ENCODE assay signal across 8 cellular contexts in the genomic region with DNA sequence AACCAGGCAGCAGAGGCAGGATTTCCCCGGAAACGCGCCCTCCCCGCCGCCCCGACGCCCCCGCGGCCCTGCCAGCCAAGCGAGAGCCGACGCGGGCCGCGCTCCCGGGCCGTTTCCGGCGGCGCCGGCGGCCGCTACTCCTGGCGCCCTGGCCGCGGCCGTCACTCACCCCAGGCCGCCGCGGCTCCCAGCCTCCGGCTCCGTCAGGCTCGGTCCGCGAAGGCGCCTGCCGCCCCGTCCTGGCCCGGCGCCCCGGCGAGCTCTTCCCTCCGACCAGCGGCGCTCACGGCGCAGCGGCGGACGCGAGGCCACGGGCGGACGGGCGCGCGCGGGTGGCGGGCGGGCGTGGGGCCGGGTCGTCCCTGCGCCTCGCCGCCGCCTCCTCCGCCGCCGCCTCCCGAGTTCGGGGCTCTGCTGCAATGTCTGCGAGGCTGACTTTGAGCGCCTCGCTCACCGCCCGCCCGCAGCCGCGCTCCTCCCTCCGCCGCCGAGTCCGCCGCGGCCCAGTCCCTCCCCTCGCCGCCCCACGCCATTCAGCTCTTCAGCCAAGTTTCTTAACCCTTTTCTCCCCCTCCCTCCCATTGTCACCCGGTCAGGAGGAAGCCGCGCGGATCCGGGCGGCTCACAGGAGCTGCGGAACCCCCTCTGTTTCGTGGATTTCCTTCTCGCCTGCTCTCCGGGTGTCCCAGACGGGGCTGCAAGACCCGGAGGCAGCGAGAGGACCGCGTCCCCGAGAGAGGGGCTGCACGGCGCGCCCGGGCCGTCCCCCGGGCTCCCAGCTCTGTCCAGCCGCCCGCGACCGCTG. TPM values are rescaled to one million over a fixed set of nuclear protein-coding genes. Genes with fewer than 3 reads are reported as not detected.
DNase-seq lines count a peak whose midpoint lies in the region; ATAC-seq and TF ChIP-seq lines count a peak whose summit lies in the region.

A gene with protein sequence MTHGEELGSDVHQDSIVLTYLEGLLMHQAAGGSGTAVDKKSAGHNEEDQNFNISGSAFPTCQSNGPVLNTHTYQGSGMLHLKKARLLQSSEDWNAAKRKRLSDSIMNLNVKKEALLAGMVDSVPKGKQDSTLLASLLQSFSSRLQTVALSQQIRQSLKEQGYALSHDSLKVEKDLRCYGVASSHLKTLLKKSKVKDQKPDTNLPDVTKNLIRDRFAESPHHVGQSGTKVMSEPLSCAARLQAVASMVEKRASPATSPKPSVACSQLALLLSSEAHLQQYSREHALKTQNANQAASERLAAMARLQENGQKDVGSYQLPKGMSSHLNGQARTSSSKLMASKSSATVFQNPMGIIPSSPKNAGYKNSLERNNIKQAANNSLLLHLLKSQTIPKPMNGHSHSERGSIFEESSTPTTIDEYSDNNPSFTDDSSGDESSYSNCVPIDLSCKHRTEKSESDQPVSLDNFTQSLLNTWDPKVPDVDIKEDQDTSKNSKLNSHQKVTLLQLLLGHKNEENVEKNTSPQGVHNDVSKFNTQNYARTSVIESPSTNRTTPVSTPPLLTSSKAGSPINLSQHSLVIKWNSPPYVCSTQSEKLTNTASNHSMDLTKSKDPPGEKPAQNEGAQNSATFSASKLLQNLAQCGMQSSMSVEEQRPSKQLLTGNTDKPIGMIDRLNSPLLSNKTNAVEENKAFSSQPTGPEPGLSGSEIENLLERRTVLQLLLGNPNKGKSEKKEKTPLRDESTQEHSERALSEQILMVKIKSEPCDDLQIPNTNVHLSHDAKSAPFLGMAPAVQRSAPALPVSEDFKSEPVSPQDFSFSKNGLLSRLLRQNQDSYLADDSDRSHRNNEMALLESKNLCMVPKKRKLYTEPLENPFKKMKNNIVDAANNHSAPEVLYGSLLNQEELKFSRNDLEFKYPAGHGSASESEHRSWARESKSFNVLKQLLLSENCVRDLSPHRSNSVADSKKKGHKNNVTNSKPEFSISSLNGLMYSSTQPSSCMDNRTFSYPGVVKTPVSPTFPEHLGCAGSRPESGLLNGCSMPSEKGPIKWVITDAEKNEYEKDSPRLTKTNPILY (N-terminal part only) (minus strand): TSS at position 425 of the 805 bp plus-strand sequence. CDS start 96,808 bp downstream, outside the sequence.

- H3K4me2 ChIP-seq in PC-9: peak within 1 kb of the TSS; percentile 90

- no peak for TF ChIP-seq CTCF in BJ (IDR thresholded peaks at IDR 0.05; ENCODE audit: insufficient read depth, low read depth, low read length)
- TF ChIP-seq CTCF in PC-9 (conservative IDR thresholded peaks at IDR 0.05): no peak

- H3K27me3 ChIP-seq in BJ (ENCODE audit: control insufficient read depth, insufficient read depth, low read length): no peaks in the 10 kb centered on the region
- no peaks in the 10 kb centered on the region for H3K27me3 ChIP-seq in PC-9 (ENCODE audit: insufficient read depth, low read depth)
- H3K27me3 ChIP-seq in muscle layer of duodenum (ENCODE audit: low read depth, low read length): no peaks in the 10 kb centered on the region

- intact Hi-C loops in PC-9 (cut with micrococcal nuclease; ENCODE audit: unreplicated experiment): loop anchor here (1.0 to 5.0 kb wide), 6 partner anchors 107 to 419 kb away; no protein-coding TSS in a partner anchor

- H3K4me3 ChIP-seq in BJ (ENCODE audit: low read depth, low read length) (peak within 1 kb of the TSS; percentile 65), PC-9 (peak within 1 kb of the TSS; percentile 86), muscle layer of duodenum (ENCODE audit: low read depth in 1 of 2, low read length in 2 of 2) (peak within 1 kb of the TSS; percentile 90 to 97)

- BruUV-seq in PC-9 (replicated peaks; lab: Mats Ljungman, UMichigan): no TSS peak

- H3K4me1 Mint-ChIP-seq in activated T-cell treated with anti-CD3 and anti-CD28 coated beads, Interleukin-2, amount 50 U/mL, for 72 hours (ENCODE audit: low read depth): peaks cover 50% of the 10 kb centered on the region

- ATAC-seq in GM19372 (IDR thresholded peaks at IDR 0.05; ENCODE audit: low read depth, unreplicated experiment): peak; percentile 78
- peak; percentile 83 for ATAC-seq in HG03521 (IDR thresholded peaks at IDR 0.05; ENCODE audit: unreplicated experiment)
- ATAC-seq in activated T-cell treated with anti-CD3 and anti-CD28 coated beads, Interleukin-2, amount 50 U/mL, for 72 hours (replicated peaks in 1 of 2): peak; percentile 88
- ATAC-seq in esophagus mucosa: peak; percentile 90

- peak within 1 kb of the TSS; percentile 96 for H3K27ac Mint-ChIP-seq in activated T-cell treated with anti-CD3 and anti-CD28 coated beads, Interleukin-2, amount 50 U/mL, for 72 hours

- H3K36me3 ChIP-seq in BJ (ENCODE audit: control insufficient read depth, insufficient read depth, low read length) (no peaks in the 10 kb centered on the region), PC-9 (ENCODE audit: low read depth) (no peaks in the 10 kb centered on the region), muscle layer of duodenum (ENCODE audit: control insufficient read depth in 1 of 2, insufficient read depth in 2 of 2, low read length in 2 of 2) (peaks cover 0 to 6% of the 10 kb centered on the region in 2 donors)

- no peaks in the 10 kb centered on the region for H3K9me2 ChIP-seq in PC-9 (ENCODE audit: insufficient read depth)

- DNase-seq in BJ (ENCODE audit: low read depth): peak; percentile 50
- DNase-seq in PC-9: peak; percentile 65 to 84
- DNase-seq in activated T-cell treated with anti-CD3 and anti-CD28 coated beads, Interleukin-2, amount 50 U/mL, for 72 hours: peak; percentile 85 to 86
- peak; percentile 56 to 63 for DNase-seq in stimulated activated CD8-positive, alpha-beta memory T cell treated with anti-CD3 and anti-CD28 coated beads, Interleukin-7, amount 100 ng/mL, for 1 hour (ENCODE audit: low read depth in 2 of 2)

- H4K20me1 ChIP-seq in PC-9 (ENCODE audit: insufficient read depth): peaks cover 13% of the 10 kb centered on the region

- CTCF ChIA-PET in BJ (lab: Yijun Ruan, JAX): interaction anchor here (0.8 to 2.0 kb wide), 4 partner anchors 14 to 418 kb away, joined by 3 to 11 read pairs (median 3); no protein-coding TSS in a partner anchor
- CTCF ChIA-PET in PC-9 (lab: Charles Lee): interaction anchor here (0.6 kb wide), 1 partner anchor 693 kb away, joined by 3 read pairs; no protein-coding TSS in a partner anchor

- H2AFZ ChIP-seq in PC-9: peak within 1 kb of the TSS; percentile 88

- peaks cover 0 to 3% of the 10 kb centered on the region in 2 donors for H3K36me3 Mint-ChIP-seq in activated T-cell treated with anti-CD3 and anti-CD28 coated beads, Interleukin-2, amount 50 U/mL, for 72 hours (ENCODE audit: insufficient read depth in 2 of 2)

- H3K9me3 ChIP-seq in PC-9 (ENCODE audit: insufficient read depth, low read depth) (no peaks in the 10 kb centered on the region), muscle layer of duodenum (ENCODE audit: control insufficient read depth in 1 of 2, low read length in 2 of 2) (no peaks in the 10 kb centered on the region)

- H3K27ac ChIP-seq in PC-9 (peak within 1 kb of the TSS; percentile 74), muscle layer of duodenum (ENCODE audit: low read length) (peak within 1 kb of the TSS; percentile 96)

- H3K4me3 Mint-ChIP-seq in activated T-cell treated with anti-CD3 and anti-CD28 coated beads, Interleukin-2, amount 50 U/mL, for 72 hours: peak within 1 kb of the TSS; percentile 92 to 98

- no peaks in the 10 kb centered on the region for H3K9me3 Mint-ChIP-seq in activated T-cell treated with anti-CD3 and anti-CD28 coated beads, Interleukin-2, amount 50 U/mL, for 72 hours

- peaks cover 41% of the 10 kb centered on the region for H3K4me1 ChIP-seq in PC-9 (replicated peaks; ENCODE audit: insufficient read depth)
- H3K4me1 ChIP-seq in muscle layer of duodenum (ENCODE audit: control insufficient read depth in 1 of 2, insufficient read depth in 2 of 2, low read length in 2 of 2): peaks cover 19 to 28% of the 10 kb centered on the region in 2 donors

- POLR2A ChIA-PET in BJ (lab: Charles Lee) (interaction anchor here (0.5 to 1.0 kb wide), 5 partner anchors 10 to 188 kb away, joined by 3 to 5 read pairs (median 3); no protein-coding TSS in a partner anchor), PC-9 (lab: Charles Lee; ENCODE audit: unreplicated experiment) (interaction anchor here (0.5 to 0.7 kb wide), 3 partner anchors 50 to 579 kb away, joined by 3 to 8 read pairs (median 3); no protein-coding TSS in a partner anchor)

- peaks cover 55% of the 10 kb centered on the region for H3K79me2 ChIP-seq in PC-9 (ENCODE audit: low read depth)

- H3F3A ChIP-seq in PC-9 (ENCODE audit: insufficient read depth, low read depth): peaks cover 8% of the 10 kb centered on the region; the same call in 1 of the 2 replicates

- peaks cover 8% of the 10 kb centered on the region for H3K27me3 Mint-ChIP-seq in activated T-cell treated with anti-CD3 and anti-CD28 coated beads, Interleukin-2, amount 50 U/mL, for 72 hours (ENCODE audit: low read depth)

RNA-seq across cellular contexts. Expression of the gene that starts here (rescaled TPM):
- polyA plus RNA-seq in BJ (2011; rRNA removed): 5.2 and 12.0 TPM in 2 replicates
- 15.3 and 19.3 TPM in 2 replicates for polyA minus RNA-seq in BJ (2011; rRNA and poly(A)+ RNA removed)
- 25.2 and 33.0 TPM in 2 replicates for total RNA-seq in PC-9 (2021)
- 10 to 100 TPM; 14.1 to 18.1 TPM for total RNA-seq in activated T-cell treated with anti-CD3 and anti-CD28 coated beads, Interleukin-2, amount 50 U/mL, for 72 hours
- total RNA-seq in esophagus mucosa: 52.2 TPM

Comparison
In these comparisons a context has a peak if more than half of its experiments do, and no peak if none do; other contexts are left out.
1. Peak in every context shown above with its lines: DNase-seq, ATAC-seq, H3K4me3 ChIP-seq and H3K27ac ChIP-seq.